Comparison of ENCODE assay signal across 2 cellular contexts in the genomic region with DNA sequence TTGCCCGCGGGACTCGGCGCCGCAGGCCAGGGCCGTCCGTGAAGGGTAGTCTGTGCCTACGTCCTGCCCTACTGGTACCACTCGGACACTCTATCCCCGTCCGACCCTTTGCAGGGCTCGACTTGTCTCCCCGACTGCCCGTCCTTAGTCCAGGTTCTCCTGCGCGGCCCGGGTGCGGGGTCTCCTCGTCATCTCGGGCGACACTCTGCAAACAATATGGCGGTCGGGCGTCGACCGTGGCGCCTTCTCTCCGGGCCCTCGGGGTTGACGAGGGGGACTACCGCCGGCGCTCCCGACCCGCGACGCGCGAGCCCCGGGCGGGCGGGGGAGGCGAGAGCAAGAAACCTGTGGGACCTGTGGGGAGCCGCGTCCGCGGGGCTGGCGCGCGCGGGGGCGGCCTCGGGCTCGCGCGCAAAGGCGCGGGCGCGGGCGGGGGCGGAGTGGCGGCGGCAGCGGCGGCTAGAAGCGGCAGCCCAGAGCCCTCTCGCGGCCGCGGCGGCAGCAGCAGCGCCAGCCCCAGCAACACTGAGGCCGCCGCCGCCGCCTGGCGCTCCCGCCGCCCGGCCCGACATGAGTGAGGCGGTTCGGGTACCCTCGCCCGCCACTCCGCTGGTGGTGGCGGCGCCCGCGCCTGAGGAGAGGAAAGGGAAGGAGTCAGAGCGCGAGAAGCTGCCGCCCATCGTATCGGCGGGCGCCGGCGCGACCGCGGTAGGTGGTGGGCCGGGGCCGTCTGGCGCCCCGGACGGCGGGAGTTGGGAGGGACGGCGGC.
TF ChIP-seq lines count a peak whose summit lies in the region.

A gene with protein sequence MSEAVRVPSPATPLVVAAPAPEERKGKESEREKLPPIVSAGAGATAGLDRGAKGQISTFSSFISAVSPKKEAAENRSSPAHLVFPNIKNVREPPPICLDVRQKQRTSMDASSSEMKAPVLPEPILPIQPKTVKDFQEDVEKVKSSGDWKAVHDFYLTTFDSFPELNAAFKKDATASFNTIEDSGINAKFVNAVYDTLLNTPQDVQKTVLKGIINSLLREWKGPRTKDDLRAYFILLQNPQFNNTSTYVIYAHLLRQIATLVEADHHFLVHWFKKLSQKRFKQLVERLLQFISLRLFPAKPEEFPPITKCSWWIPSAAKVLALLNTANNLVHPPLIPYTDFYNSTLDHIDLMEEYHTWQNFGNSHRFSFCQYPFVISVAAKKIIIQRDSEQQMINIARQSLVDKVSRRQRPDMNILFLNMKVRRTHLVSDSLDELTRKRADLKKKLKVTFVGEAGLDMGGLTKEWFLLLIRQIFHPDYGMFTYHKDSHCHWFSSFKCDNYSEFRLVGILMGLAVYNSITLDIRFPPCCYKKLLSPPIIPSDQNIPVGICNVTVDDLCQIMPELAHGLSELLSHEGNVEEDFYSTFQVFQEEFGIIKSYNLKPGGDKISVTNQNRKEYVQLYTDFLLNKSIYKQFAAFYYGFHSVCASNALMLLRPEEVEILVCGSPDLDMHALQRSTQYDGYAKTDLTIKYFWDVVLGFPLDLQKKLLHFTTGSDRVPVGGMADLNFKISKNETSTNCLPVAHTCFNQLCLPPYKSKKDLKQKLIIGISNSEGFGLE (plus strand): TSS at position 476 of the 769 bp plus-strand sequence. CDS start 95 bp downstream, at position 571.

TF ChIP-seq in IMR-90, 13 proteins besides CTCF, POLR2A, EP300 and RAD21:
- TF ChIP-seq MAZ (IDR thresholded peaks at IDR 0.05; ENCODE audit: borderline replicate concordance, low read depth, low read length) (peak; percentile 58; the same call in 1 of the 2 replicates), SMC3 (IDR thresholded peaks at IDR 0.05; ENCODE audit: low read depth, low read length) (0 out of 2 replicates have a peak, but pooled peaks have one; percentile 15), FOS (IDR thresholded peaks at IDR 0.05; ENCODE audit: low read depth, low read length) (no peak)
- TF ChIP-seq, protein P1, sequence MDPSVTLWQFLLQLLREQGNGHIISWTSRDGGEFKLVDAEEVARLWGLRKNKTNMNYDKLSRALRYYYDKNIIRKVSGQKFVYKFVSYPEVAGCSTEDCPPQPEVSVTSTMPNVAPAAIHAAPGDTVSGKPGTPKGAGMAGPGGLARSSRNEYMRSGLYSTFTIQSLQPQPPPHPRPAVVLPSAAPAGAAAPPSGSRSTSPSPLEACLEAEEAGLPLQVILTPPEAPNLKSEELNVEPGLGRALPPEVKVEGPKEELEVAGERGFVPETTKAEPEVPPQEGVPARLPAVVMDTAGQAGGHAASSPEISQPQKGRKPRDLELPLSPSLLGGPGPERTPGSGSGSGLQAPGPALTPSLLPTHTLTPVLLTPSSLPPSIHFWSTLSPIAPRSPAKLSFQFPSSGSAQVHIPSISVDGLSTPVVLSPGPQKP (IDR thresholded peaks at IDR 0.05; ENCODE audit: borderline replicate concordance, low read depth, low read length) = no peak
- TF ChIP-seq, protein P2, sequence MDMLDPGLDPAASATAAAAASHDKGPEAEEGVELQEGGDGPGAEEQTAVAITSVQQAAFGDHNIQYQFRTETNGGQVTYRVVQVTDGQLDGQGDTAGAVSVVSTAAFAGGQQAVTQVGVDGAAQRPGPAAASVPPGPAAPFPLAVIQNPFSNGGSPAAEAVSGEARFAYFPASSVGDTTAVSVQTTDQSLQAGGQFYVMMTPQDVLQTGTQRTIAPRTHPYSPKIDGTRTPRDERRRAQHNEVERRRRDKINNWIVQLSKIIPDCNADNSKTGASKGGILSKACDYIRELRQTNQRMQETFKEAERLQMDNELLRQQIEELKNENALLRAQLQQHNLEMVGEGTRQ (IDR thresholded peaks at IDR 0.05; ENCODE audit: low read depth, low read length) = no peak

TF ChIP-seq in SK-N-SH, 30 proteins besides CTCF, POLR2A, EP300 and RAD21:
- TF ChIP-seq TCF12 (IDR thresholded peaks at IDR 0.05) (0 out of 2 replicates have a peak, but pooled peaks have one; percentile 2), TEAD4 (IDR thresholded peaks at IDR 0.05; ENCODE audit: borderline replicate concordance, insufficient read depth) (no peak), TAF1 (IDR thresholded peaks at IDR 0.05; ENCODE audit: borderline replicate concordance, low read depth, low read length) (peak; percentile 56; the same call in 1 of the 2 replicates), FOXJ3 (CRISPR knock-in tag; IDR thresholded peaks at IDR 0.05) (0 out of 2 replicates have a peak, but pooled peaks have one; percentile 6), MEF2A (IDR thresholded peaks at IDR 0.05; ENCODE audit: borderline replicate concordance, low read depth) (no peak), YY1 (IDR thresholded peaks at IDR 0.05; ENCODE audit: low read depth) (peak; percentile 88), JUND (IDR thresholded peaks at IDR 0.05) (no peak), FOSL2 (IDR thresholded peaks at IDR 0.05; ENCODE audit: borderline replicate concordance, low read depth) (no peak), SIN3A (IDR thresholded peaks at IDR 0.05; ENCODE audit: borderline replicate concordance, low read depth, low read length) (peak; percentile 19; the same call in 1 of the 2 replicates), SMC3 (IDR thresholded peaks at IDR 0.05; ENCODE audit: low read depth, low read length) (peak; percentile 63), NRF1 (IDR thresholded peaks at IDR 0.05; ENCODE audit: low read depth, low read length) (0 out of 2 replicates have a peak, but pooled peaks have one; percentile 8)
- TF ChIP-seq, protein P3, sequence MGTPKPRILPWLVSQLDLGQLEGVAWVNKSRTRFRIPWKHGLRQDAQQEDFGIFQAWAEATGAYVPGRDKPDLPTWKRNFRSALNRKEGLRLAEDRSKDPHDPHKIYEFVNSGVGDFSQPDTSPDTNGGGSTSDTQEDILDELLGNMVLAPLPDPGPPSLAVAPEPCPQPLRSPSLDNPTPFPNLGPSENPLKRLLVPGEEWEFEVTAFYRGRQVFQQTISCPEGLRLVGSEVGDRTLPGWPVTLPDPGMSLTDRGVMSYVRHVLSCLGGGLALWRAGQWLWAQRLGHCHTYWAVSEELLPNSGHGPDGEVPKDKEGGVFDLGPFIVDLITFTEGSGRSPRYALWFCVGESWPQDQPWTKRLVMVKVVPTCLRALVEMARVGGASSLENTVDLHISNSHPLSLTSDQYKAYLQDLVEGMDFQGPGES (IDR thresholded peaks at IDR 0.05; ENCODE audit: low read depth, low read length) = no peak
- TF ChIP-seq, protein P4, sequence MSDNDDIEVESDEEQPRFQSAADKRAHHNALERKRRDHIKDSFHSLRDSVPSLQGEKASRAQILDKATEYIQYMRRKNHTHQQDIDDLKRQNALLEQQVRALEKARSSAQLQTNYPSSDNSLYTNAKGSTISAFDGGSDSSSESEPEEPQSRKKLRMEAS (IDR thresholded peaks at IDR 0.05; ENCODE audit: low read depth) = 0 out of 2 replicates have a peak, but pooled peaks have one; percentile 6
- TF ChIP-seq, protein P5, sequence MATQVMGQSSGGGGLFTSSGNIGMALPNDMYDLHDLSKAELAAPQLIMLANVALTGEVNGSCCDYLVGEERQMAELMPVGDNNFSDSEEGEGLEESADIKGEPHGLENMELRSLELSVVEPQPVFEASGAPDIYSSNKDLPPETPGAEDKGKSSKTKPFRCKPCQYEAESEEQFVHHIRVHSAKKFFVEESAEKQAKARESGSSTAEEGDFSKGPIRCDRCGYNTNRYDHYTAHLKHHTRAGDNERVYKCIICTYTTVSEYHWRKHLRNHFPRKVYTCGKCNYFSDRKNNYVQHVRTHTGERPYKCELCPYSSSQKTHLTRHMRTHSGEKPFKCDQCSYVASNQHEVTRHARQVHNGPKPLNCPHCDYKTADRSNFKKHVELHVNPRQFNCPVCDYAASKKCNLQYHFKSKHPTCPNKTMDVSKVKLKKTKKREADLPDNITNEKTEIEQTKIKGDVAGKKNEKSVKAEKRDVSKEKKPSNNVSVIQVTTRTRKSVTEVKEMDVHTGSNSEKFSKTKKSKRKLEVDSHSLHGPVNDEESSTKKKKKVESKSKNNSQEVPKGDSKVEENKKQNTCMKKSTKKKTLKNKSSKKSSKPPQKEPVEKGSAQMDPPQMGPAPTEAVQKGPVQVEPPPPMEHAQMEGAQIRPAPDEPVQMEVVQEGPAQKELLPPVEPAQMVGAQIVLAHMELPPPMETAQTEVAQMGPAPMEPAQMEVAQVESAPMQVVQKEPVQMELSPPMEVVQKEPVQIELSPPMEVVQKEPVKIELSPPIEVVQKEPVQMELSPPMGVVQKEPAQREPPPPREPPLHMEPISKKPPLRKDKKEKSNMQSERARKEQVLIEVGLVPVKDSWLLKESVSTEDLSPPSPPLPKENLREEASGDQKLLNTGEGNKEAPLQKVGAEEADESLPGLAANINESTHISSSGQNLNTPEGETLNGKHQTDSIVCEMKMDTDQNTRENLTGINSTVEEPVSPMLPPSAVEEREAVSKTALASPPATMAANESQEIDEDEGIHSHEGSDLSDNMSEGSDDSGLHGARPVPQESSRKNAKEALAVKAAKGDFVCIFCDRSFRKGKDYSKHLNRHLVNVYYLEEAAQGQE (IDR thresholded peaks at IDR 0.05; ENCODE audit: low read depth, low read length) = 0 out of 2 replicates have a peak, but pooled peaks have one; percentile 4
